In genomic region chr9:4984571-4985375, GRCh38 we compare ENCODE assay signal across 1 cellular context.
TF ChIP-seq lines count a peak whose summit lies in the region.

TSS of gene JAK2 (plus strand) at chr9:4985272. CDS start at chr9:5021988, 36,716 bp downstream.

TF ChIP-seq in K562, 482 proteins besides CTCF, POLR2A, EP300 and RAD21 (continued from another document and continues in another):
- TF ChIP-seq ZNF639 (CRISPR knock-in tag; conservative IDR thresholded peaks at IDR 0.05 in 1 of 2, IDR thresholded peaks at IDR 0.05 in 1 of 2) (no peak; a peak in 2 of 4 replicates), ETS2 (tag; IDR thresholded peaks at IDR 0.05; ENCODE audit: borderline replicate concordance, poor library complexity, severe bottlenecking) (no peak), DACH1 (IDR thresholded peaks at IDR 0.05; ENCODE audit: partially characterized antibody) (no peak), GABPB2 (CRISPR knock-in tag; conservative IDR thresholded peaks at IDR 0.05) (no peak), NUFIP1 (IDR thresholded peaks at IDR 0.05; ENCODE audit: partially characterized antibody) (no peak), ETV1 (tag; conservative IDR thresholded peaks at IDR 0.05; ENCODE audit: low read depth) (peak; percentile 40; the same call in 1 of the 2 replicates), FOXO4 (CRISPR knock-in tag; IDR thresholded peaks at IDR 0.05) (no peak), MECOM (CRISPR knock-in tag; IDR thresholded peaks at IDR 0.05) (no peak), RCOR1 (IDR thresholded peaks at IDR 0.05; ENCODE audit: borderline replicate concordance in 1 of 2, low read depth in 2 of 2, low read length in 2 of 2) (0 out of 4 replicates have a peak, but pooled peaks of 1 of the 2 experiments have one; percentile 19), THAP12 (CRISPR knock-in tag; IDR thresholded peaks at IDR 0.05) (no peak; the same call in 1 of the 2 replicates), NFATC3 (IDR thresholded peaks at IDR 0.05) (no peak), POLR2G (IDR thresholded peaks at IDR 0.05; ENCODE audit: low read depth, low read length) (peak; percentile 94), ELF2 (CRISPR knock-in tag; IDR thresholded peaks at IDR 0.05) (no peak; the same call in 1 of the 2 replicates), ZNF699 (CRISPR knock-in tag; IDR thresholded peaks at IDR 0.05; ENCODE audit: insufficient replicate concordance) (no peak), ZNF444 (CRISPR knock-in tag; IDR thresholded peaks at IDR 0.05) (no peak), E2F5 (CRISPR knock-in tag; IDR thresholded peaks at IDR 0.05) (peak; percentile 19; the same call in 1 of the 2 replicates), HOMEZ (CRISPR knock-in tag; IDR thresholded peaks at IDR 0.05) (no peak), CHD7 (IDR thresholded peaks at IDR 0.05; ENCODE audit: low read depth, low read length) (no peak), MYC (IDR thresholded peaks at IDR 0.05; ENCODE audit: low read depth, low read length) (no peak; the same call in 1 of the 2 replicates), MYC (CRISPR knock-in tag; IDR thresholded peaks at IDR 0.05; ENCODE audit: borderline replicate concordance, low read depth) (no peak), HMG20B (CRISPR knock-in tag; IDR thresholded peaks at IDR 0.05) (no peak), CHD2 (IDR thresholded peaks at IDR 0.05; ENCODE audit: low read depth, low read length) (no peak), ZNF511 (CRISPR knock-in tag; IDR thresholded peaks at IDR 0.05) (peak; percentile 63; the same call in 1 of the 2 replicates), SNAPC5 (CRISPR knock-in tag; IDR thresholded peaks at IDR 0.05) (no peak), SMAD3 (CRISPR knock-in tag; conservative IDR thresholded peaks at IDR 0.05) (no peak), NCOA6 (IDR thresholded peaks at IDR 0.05) (no peak), LCOR (CRISPR knock-in tag; IDR thresholded peaks at IDR 0.05) (no peak; the same call in 1 of the 2 replicates), ZC3H8 (IDR thresholded peaks at IDR 0.05) (no peak), TEAD1 (CRISPR knock-in tag; IDR thresholded peaks at IDR 0.05) (peak in 1 of 2 experiments; percentile 68; a peak in 2 of 4 replicates), XRCC5 (IDR thresholded peaks at IDR 0.05; ENCODE audit: low read depth, low read length) (no peak), ZFP91 (CRISPR knock-in tag; IDR thresholded peaks at IDR 0.05) (no peak), ZZZ3 (IDR thresholded peaks at IDR 0.05) (no peak), TARDBP (IDR thresholded peaks at IDR 0.05) (no peak), ARID3B (CRISPR knock-in tag; IDR thresholded peaks at IDR 0.05; ENCODE audit: borderline replicate concordance) (no peak), POLR3G (IDR thresholded peaks at IDR 0.05; ENCODE audit: extremely low read depth, insufficient read length, insufficient replicate concordance) (no peak), TCF7L2 (IDR thresholded peaks at IDR 0.05; ENCODE audit: low read depth, low read length) (no peak), TRIM28 (IDR thresholded peaks at IDR 0.05) (no peak)
